ENCODE assay signal across 8 cellular contexts in genomic region chr6:143940011-143940597, GRCh38.
DNase-seq lines count a peak whose midpoint lies in the region; ATAC-seq and TF ChIP-seq lines count a peak whose summit lies in the region.

No MANE protein-coding gene starts in this region.

- POLR2A ChIA-PET in HEK293 (lab: Yijun Ruan, JAX), result interaction anchor here (1.2 kb wide), 1 partner anchor 72 kb away, joined by 4 read pairs; no protein-coding TSS in a partner anchor

- TF ChIP-seq POLR2A in breast epithelium (IDR thresholded peaks at IDR 0.05), result no peak
- TF ChIP-seq POLR2A in tibial nerve (IDR thresholded peaks at IDR 0.05), result no peak

- intact Hi-C loops in left cardiac atrium (cut with DNase I) (no loop called here), right cardiac atrium (cut with DNase I) (loop anchor here in 2 of 4 donors (5.0 kb wide), 1 partner anchor 72 kb away; no protein-coding TSS in a partner anchor), breast epithelium (cut with DNase I; ENCODE audit: low total_unique reads) (no loop called here), mucosa of descending colon (cut with DNase I, micrococcal nuclease) (loop anchor here in 1 of 2 donors (10.0 kb wide), 1 partner anchor 75 kb away; no protein-coding TSS in a partner anchor)

- H3K27ac ChIP-seq in right cardiac atrium (ENCODE audit: low read length) (no peak overlapping the region), HEK293 (ENCODE audit: extremely low read depth, low read depth, low read length) (no peak overlapping the region), breast epithelium (no peak overlapping the region), tibial nerve (no peak overlapping the region)

- DNase-seq in left cardiac atrium (no peak), right cardiac atrium (no peak), LoVo (ENCODE audit: low spot score) (peak; percentile 57), T-helper 9 cell (peak; percentile 31), breast epithelium (ENCODE audit: low spot score in 2 of 2) (no peak), mucosa of descending colon (peak in 2 of 3 donors; percentile 52 to 79), tibial nerve (ENCODE audit: low spot score in 2 of 2) (peak in 1 of 2 donors; percentile 21)

- TF ChIP-seq EP300 in tibial nerve (IDR thresholded peaks at IDR 0.05), result no peak

- ATAC-seq in left cardiac atrium (peak; percentile 63 to 65), right cardiac atrium (no peak), mucosa of descending colon (peak; percentile 93)

- no peak overlapping the region for H3K4me3 ChIP-seq in right cardiac atrium (ENCODE audit: low read length)
- no peak overlapping the region for H3K4me3 ChIP-seq in HEK293 (ENCODE audit: low read depth, low read length)
- H3K4me3 ChIP-seq in breast epithelium, result no peak overlapping the region
- H3K4me3 ChIP-seq in mucosa of descending colon, result no peak overlapping the region
- no peak overlapping the region for H3K4me3 ChIP-seq in tibial nerve

- H3K36me3 ChIP-seq in HEK293 (ENCODE audit: control insufficient read depth in 2 of 2, insufficient read depth in 1 of 2, low read length in 2 of 2) (no peaks in the 10 kb centered on the region), breast epithelium (no peaks in the 10 kb centered on the region), mucosa of descending colon (ENCODE audit: low read depth) (no peaks in the 10 kb centered on the region), tibial nerve (no peaks in the 10 kb centered on the region)

- H3K4me1 ChIP-seq in right cardiac atrium (ENCODE audit: control insufficient read depth, insufficient read depth, low read length), result no peaks in the 10 kb centered on the region
- no peaks in the 10 kb centered on the region for H3K4me1 ChIP-seq in HEK293 (ENCODE audit: control insufficient read depth, insufficient read depth, low read length)
- H3K4me1 ChIP-seq in breast epithelium, result no peaks in the 10 kb centered on the region
- no peaks in the 10 kb centered on the region for H3K4me1 ChIP-seq in mucosa of descending colon (ENCODE audit: low read depth)
- no peaks in the 10 kb centered on the region for H3K4me1 ChIP-seq in tibial nerve

- H3K27me3 ChIP-seq in right cardiac atrium (ENCODE audit: control insufficient read depth, insufficient read depth) (no peaks in the 10 kb centered on the region), breast epithelium (no peaks in the 10 kb centered on the region), tibial nerve (no peaks in the 10 kb centered on the region)

- H3K9me3 ChIP-seq in right cardiac atrium (ENCODE audit: control insufficient read depth, low read length) (no peaks in the 10 kb centered on the region), HEK293 (ENCODE audit: control insufficient read depth, insufficient read depth, low read depth, low read length) (no peaks in the 10 kb centered on the region), breast epithelium (no peaks in the 10 kb centered on the region), mucosa of descending colon (no peaks in the 10 kb centered on the region), tibial nerve (no peaks in the 10 kb centered on the region)

- WGBS in right cardiac atrium, result 45% methylated on average over 4 of the region's 4 CpGs
- WGBS in tibial nerve, 2 donors, result 51 to 64% methylated on average over 4 of the region's 4 CpGs

- CTCF ChIA-PET in HEK293 (lab: Yijun Ruan, JAX), result interaction anchor here (0.5 to 10.3 kb wide), 63 partner anchors 9 to 1347 kb away, joined by 3 to 120 read pairs (median 4); partner anchors contain the start of genes LTV1 and PLAGL1

- TF ChIP-seq CTCF in HEK293 (tag by site-specific recombination; IDR thresholded peaks at IDR 0.05) (no peak; the same call in 1 of the 2 replicates), breast epithelium (IDR thresholded peaks at IDR 0.05) (peak; percentile 41 to 67 (median 54)), mucosa of descending colon (IDR thresholded peaks at IDR 0.05) (peak; percentile 66), tibial nerve (IDR thresholded peaks at IDR 0.05) (peak in 4 of 5 experiments; percentile 20 to 61 (median 28))

TF ChIP-seq in HEK293, 187 proteins besides CTCF, POLR2A, EP300 and RAD21:
- TF ChIP-seq ZNF654 (tag by site-specific recombination; IDR thresholded peaks at IDR 0.05; ENCODE audit: low read depth) (peak; percentile 33; the same call in 1 of the 2 replicates), KLF1 (tag by site-specific recombination; IDR thresholded peaks at IDR 0.05) (no peak)

Comparison
In these comparisons a context has a peak if more than half of its experiments do, and no peak if none do; other contexts are left out.
1. ATAC-seq: peak in left cardiac atrium (2 of 2) and mucosa of descending colon (single experiment); none in right cardiac atrium (0 of 2).
2. DNase-seq: peak in LoVo (single experiment), T-helper 9 cell (single experiment) and mucosa of descending colon (2 of 3); none in left cardiac atrium (single experiment), right cardiac atrium (0 of 3) and breast epithelium (0 of 2).